Comparison of ENCODE assay signal across 15 cellular contexts in the genomic region with DNA sequence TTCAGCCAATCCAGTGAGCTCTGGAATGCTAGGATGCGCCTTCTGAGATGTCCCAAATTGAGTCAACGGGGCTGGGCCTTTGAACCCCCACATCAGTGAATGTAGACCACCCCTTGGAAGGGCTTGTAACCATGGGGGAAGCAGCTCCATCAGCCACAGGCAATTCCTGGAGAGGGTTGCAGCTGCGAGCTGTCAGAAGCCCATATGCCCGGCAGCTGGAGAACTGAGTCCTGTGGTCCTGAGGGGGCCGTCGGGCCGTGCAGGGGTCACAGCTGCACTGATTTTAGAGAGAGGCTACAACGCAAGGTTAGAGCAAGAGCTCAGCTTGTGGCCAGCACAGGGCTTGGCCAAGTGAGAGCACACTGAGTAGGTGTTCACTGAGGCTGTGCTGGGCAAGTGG.
"Had no signal": no experiment of that assay in that cellular context is flagged by ENCODE, and none has a peak within 500 bp of the region (broad histone marks: within the 10 kb centered on the region; RNA-seq: fewer than 3 reads in every experiment).

No MANE protein-coding gene starts in this region.

- H3K27ac ChIP-seq: coronary artery, lower lobe of right lung, parathyroid adenoma, SJSA1 had no signal

- H3K4me1 ChIP-seq: lower lobe of right lung, parathyroid adenoma, SJSA1 had no signal

- H3K9ac ChIP-seq: parathyroid adenoma had no signal

- H3K79me2 ChIP-seq: parathyroid adenoma had no signal

- H3K9me3 ChIP-seq: lower lobe of right lung, mucosa of descending colon, SJSA1 had no signal

- DNase-seq: activated CD4-positive, alpha-beta T cell treated with anti-CD3 and anti-CD28 coated beads, Interleukin-2, amount 50 U/mL, for 1 hour; activated CD4-positive, CD25-positive, alpha-beta regulatory T cell; activated T-cell treated with anti-CD3 and anti-CD28 coated beads, Interleukin-2, amount 50 U/mL, for 1 hour; hypothalamus; lower lobe of right lung; mucosa of descending colon; naive thymus-derived CD4-positive, alpha-beta T cell; stimulated activated CD4-positive, alpha-beta T cell treated with anti-CD3 and anti-CD28 coated beads, Interleukin-4, amount 100 ng/mL, for 24 hours; stimulated activated naive CD4-positive, alpha-beta T cell treated with Interleukin-2 at 50 U/mL for 16 hours; SW 1271 had no signal

- H2AFZ ChIP-seq: parathyroid adenoma had no signal

- ATAC-seq: activated naive CD4-positive, alpha-beta T cell treated with anti-CD3 and anti-CD28 coated beads, Interleukin-2, amount 50 U/mL, for 72 hours; esophagus mucosa; lower lobe of right lung; mucosa of descending colon; naive thymus-derived CD4-positive, alpha-beta T cell had no signal

- H3K27me3 ChIP-seq: SJSA1 had no signal

- H3K4me3 ChIP-seq: coronary artery, lower lobe of right lung, mucosa of descending colon, SJSA1 had no signal

- H3K36me3 ChIP-seq: lower lobe of right lung had no signal
